ENCODE assay signal across 8 cellular contexts in the genomic region with DNA sequence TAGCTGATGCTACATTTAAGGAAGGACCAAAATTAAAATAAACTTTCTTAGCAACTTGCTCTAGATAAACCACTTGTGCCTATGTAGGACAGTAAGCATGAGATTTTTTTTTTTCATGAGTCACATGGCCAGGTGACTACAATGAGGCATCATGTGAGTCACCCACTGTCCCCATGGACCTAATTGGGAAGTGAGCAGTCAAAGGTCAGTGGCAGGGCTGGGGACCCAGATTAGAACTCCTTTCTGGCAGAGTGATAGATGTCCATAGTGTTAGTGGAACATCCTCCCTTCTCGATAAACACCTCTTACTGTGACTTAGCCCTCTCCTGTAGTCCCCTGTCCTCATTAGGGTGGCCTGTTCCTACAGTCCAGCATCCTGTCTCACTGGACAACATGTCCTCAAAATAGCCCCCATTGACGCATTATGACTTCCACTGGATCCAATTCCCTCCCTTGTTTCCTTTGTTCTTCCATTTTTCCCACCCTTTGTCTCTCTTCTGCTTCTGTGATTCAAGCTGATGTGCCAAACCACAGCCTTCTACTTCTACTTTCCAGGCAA. TPM values are rescaled to one million over a fixed set of nuclear protein-coding genes. Genes with fewer than 3 reads are reported as not detected.
DNase-seq lines count a peak whose midpoint lies in the region; ATAC-seq and TF ChIP-seq lines count a peak whose summit lies in the region.
"Had no signal": no experiment of that assay in that cellular context is flagged by ENCODE, and none has a peak within 500 bp of the region (broad histone marks: within the 10 kb centered on the region; RNA-seq: fewer than 3 reads in every experiment).

No MANE protein-coding gene starts in this region.

- TF ChIP-seq CTCF in activated B cell treated with CpG ODN at 0.5 μM for 24 hours (IDR thresholded peaks at IDR 0.05): no peak

- CTCF ChIA-PET in activated B cell treated with CpG ODN at 0.5 μM for 24 hours (lab: Charles Lee): interaction anchor here (0.9 kb wide), 1 partner anchor 17 kb away, joined by 3 read pairs; no protein-coding TSS in a partner anchor

- H3K27ac ChIP-seq in subcutaneous abdominal adipose tissue (ENCODE audit: low read depth, low read length): peak overlapping the region; percentile 54

- H3K9me3 Mint-ChIP-seq in activated B cell treated with CpG ODN at 0.5 μM for 24 hours: peaks cover 6% of the 10 kb centered on the region
- peaks cover 6% of the 10 kb centered on the region for H3K9me3 Mint-ChIP-seq in activated T-helper 2 cell treated with anti-CD3 and anti-CD28 coated beads, Interferon-gamma antibody, Interleukin-2, Interleukin-4, amounts not matched to agents 10 μg/mL and 5 μg/mL and 100 μg/mL, durations not matched to agents 14 hours and 24 hours and 36 hours

- no peaks in the 10 kb centered on the region for H3K27me3 ChIP-seq in subcutaneous abdominal adipose tissue (ENCODE audit: control insufficient read depth in 5 of 5, insufficient read depth in 4 of 5, low read length in 5 of 5)

- H3K4me3 Mint-ChIP-seq in activated B cell treated with CpG ODN at 0.5 μM for 24 hours: peak overlapping the region; percentile 0
- no peak overlapping the region for H3K4me3 Mint-ChIP-seq in activated T-helper 2 cell treated with anti-CD3 and anti-CD28 coated beads, Interferon-gamma antibody, Interleukin-2, Interleukin-4, amounts not matched to agents 10 μg/mL and 5 μg/mL and 100 μg/mL, durations not matched to agents 14 hours and 24 hours and 36 hours (ENCODE audit: low read depth)

- POLR2A ChIA-PET in activated B cell treated with CpG ODN at 0.5 μM for 24 hours (lab: Charles Lee): interaction anchor here (1.1 kb wide), 1 partner anchor 12 kb away, joined by 4 read pairs; a partner anchor contains a TSS

- DNase-seq in activated B cell treated with CpG ODN at 0.5 μM for 24 hours: no peak
- DNase-seq in glomerular visceral epithelial cell (ENCODE audit: extremely low spot score): peak; percentile 51
- no peak for DNase-seq in activated T-helper 2 cell treated with anti-CD3 and anti-CD28 coated beads, Interferon-gamma antibody, Interleukin-2, Interleukin-4, amounts not matched to agents 10 μg/mL and 5 μg/mL and 100 μg/mL, durations not matched to agents 14 hours and 24 hours and 36 hours (ENCODE audit: low spot score)
- DNase-seq in NK-92 treated with Interleukin-12 subunit alpha and Interleukin-12 subunit beta, amount 100 ng/mL, for 24 hours (lab: John Stamatoyannopoulos, UW): no peak
- no peak for DNase-seq in NCI-H2171 (lab: John Stamatoyannopoulos, UW)
- DNase-seq: NCI-H187 treated with DMSO at 0.1 percent for 48 hours had no signal

- H3K9me3 ChIP-seq in subcutaneous abdominal adipose tissue (ENCODE audit: control insufficient read depth in 5 of 5, low read length in 5 of 5): no peaks in the 10 kb centered on the region

- peaks cover 0 to 24% (median 6%) of the 10 kb centered on the region in 5 donors for H3K4me1 ChIP-seq in subcutaneous abdominal adipose tissue (ENCODE audit: control insufficient read depth in 5 of 5, insufficient read depth in 5 of 5, low read length in 5 of 5)

- intact Hi-C loops in activated B cell treated with CpG ODN at 0.5 μM for 24 hours (cut with micrococcal nuclease): loop anchor here (1.0 to 2.0 kb wide), 2 partner anchors 13 to 21 kb away; no protein-coding TSS in a partner anchor
- intact Hi-C loops in activated T-helper 2 cell treated with anti-CD3 and anti-CD28 coated beads, Interferon-gamma antibody, Interleukin-2, Interleukin-4, amounts not matched to agents 10 μg/mL and 5 μg/mL and 100 μg/mL, durations not matched to agents 14 hours and 24 hours and 36 hours (cut with micrococcal nuclease): no loop called here

- H3K9ac ChIP-seq in subcutaneous abdominal adipose tissue (ENCODE audit: low read length in 5 of 5): no peak overlapping the region

- H3K36me3 Mint-ChIP-seq in activated B cell treated with CpG ODN at 0.5 μM for 24 hours (ENCODE audit: low read depth): no peaks in the 10 kb centered on the region
- no peaks in the 10 kb centered on the region for H3K36me3 Mint-ChIP-seq in activated T-helper 2 cell treated with anti-CD3 and anti-CD28 coated beads, Interferon-gamma antibody, Interleukin-2, Interleukin-4, amounts not matched to agents 10 μg/mL and 5 μg/mL and 100 μg/mL, durations not matched to agents 14 hours and 24 hours and 36 hours (ENCODE audit: low read depth)

- ATAC-seq in HG03060 (IDR thresholded peaks at IDR 0.05; ENCODE audit: low read depth, unreplicated experiment): peak; percentile 37
- peak; percentile 89 for ATAC-seq in activated B cell treated with CpG ODN at 0.5 μM for 24 hours (ENCODE audit: low read depth)

- H3K36me3 ChIP-seq in subcutaneous abdominal adipose tissue (ENCODE audit: control insufficient read depth in 5 of 5, insufficient read depth in 5 of 5, low read length in 5 of 5): no peaks in the 10 kb centered on the region

- peak overlapping the region; percentile 51 for H3K27ac Mint-ChIP-seq in activated B cell treated with CpG ODN at 0.5 μM for 24 hours
- H3K27ac Mint-ChIP-seq in activated T-helper 2 cell treated with anti-CD3 and anti-CD28 coated beads, Interferon-gamma antibody, Interleukin-2, Interleukin-4, amounts not matched to agents 10 μg/mL and 5 μg/mL and 100 μg/mL, durations not matched to agents 14 hours and 24 hours and 36 hours: no peak overlapping the region

- no peak overlapping the region for H3K4me3 ChIP-seq in subcutaneous abdominal adipose tissue (ENCODE audit: low read depth in 1 of 5, low read length in 5 of 5)

- H3K4me1 Mint-ChIP-seq in activated B cell treated with CpG ODN at 0.5 μM for 24 hours: peaks cover 31% of the 10 kb centered on the region
- H3K4me1 Mint-ChIP-seq in activated T-helper 2 cell treated with anti-CD3 and anti-CD28 coated beads, Interferon-gamma antibody, Interleukin-2, Interleukin-4, amounts not matched to agents 10 μg/mL and 5 μg/mL and 100 μg/mL, durations not matched to agents 14 hours and 24 hours and 36 hours (ENCODE audit: low read depth): no peaks in the 10 kb centered on the region

- H3K27me3 Mint-ChIP-seq in activated B cell treated with CpG ODN at 0.5 μM for 24 hours: no peaks in the 10 kb centered on the region
- H3K27me3 Mint-ChIP-seq in activated T-helper 2 cell treated with anti-CD3 and anti-CD28 coated beads, Interferon-gamma antibody, Interleukin-2, Interleukin-4, amounts not matched to agents 10 μg/mL and 5 μg/mL and 100 μg/mL, durations not matched to agents 14 hours and 24 hours and 36 hours (ENCODE audit: low read depth): peaks cover 19% of the 10 kb centered on the region

RNA-seq across cellular contexts. Expression of a gene that starts 12.4 kb away (rescaled TPM):
- 4.1 and 4.7 TPM in 2 replicates for total RNA-seq in activated B cell treated with CpG ODN at 0.5 μM for 24 hours
- not detected in 2 replicates for total RNA-seq in activated T-helper 2 cell treated with anti-CD3 and anti-CD28 coated beads, Interferon-gamma antibody, Interleukin-2, Interleukin-4, amounts not matched to agents 10 μg/mL and 5 μg/mL and 100 μg/mL, durations not matched to agents 14 hours and 24 hours and 36 hours

RNA-seq across cellular contexts. Expression of a gene that starts 56.9 kb away (rescaled TPM):
- total RNA-seq in activated B cell treated with CpG ODN at 0.5 μM for 24 hours: not detected in 2 replicates
- not detected in 2 replicates for total RNA-seq in activated T-helper 2 cell treated with anti-CD3 and anti-CD28 coated beads, Interferon-gamma antibody, Interleukin-2, Interleukin-4, amounts not matched to agents 10 μg/mL and 5 μg/mL and 100 μg/mL, durations not matched to agents 14 hours and 24 hours and 36 hours

RNA-seq across cellular contexts. Expression of a gene that starts 57.7 kb away (rescaled TPM):
- 23.6 and 25.4 TPM in 2 replicates for total RNA-seq in activated B cell treated with CpG ODN at 0.5 μM for 24 hours
- 1.4 and 2.7 TPM in 2 replicates for total RNA-seq in activated T-helper 2 cell treated with anti-CD3 and anti-CD28 coated beads, Interferon-gamma antibody, Interleukin-2, Interleukin-4, amounts not matched to agents 10 μg/mL and 5 μg/mL and 100 μg/mL, durations not matched to agents 14 hours and 24 hours and 36 hours
